In genomic region chr3:86381247-86381646, GRCh38 we compare ENCODE assay signal across 28 cellular contexts.
"Had no signal": no experiment of that assay in that cellular context is flagged by ENCODE, and none has a peak within 500 bp of the region (broad histone marks: within the 10 kb centered on the region; RNA-seq: fewer than 3 reads in every experiment).

No MANE protein-coding gene starts in this region.

- H3K4me1 ChIP-seq: gastrocnemius medialis, heart right ventricle, left ventricle myocardium inferior, lower lobe of right lung, psoas muscle, sigmoid colon, stomach had no signal

- ATAC-seq: effector memory CD8-positive, alpha-beta T cell; gastrocnemius medialis; heart right ventricle; left colon; lower lobe of right lung; natural killer cell; psoas muscle; right cardiac atrium; stimulated activated effector memory CD8-positive, alpha-beta T cell treated with anti-CD3 and anti-CD28 coated beads, Interleukin-12 subunit alpha, Interleukin-12 subunit beta, amount 100 ng/mL, for 72 hours had no signal

- DNase-seq: cerebellar nuclear complex; cortex of kidney; effector memory CD8-positive, alpha-beta T cell; foreskin fibroblast; gastrocnemius medialis; heart right ventricle; hippocampal formation; immature natural killer cell; islet precursor cell; kidney glomerular epithelial cell; left colon; left ventricle myocardium inferior; lower lobe of right lung; natural killer cell; occipital lobe; ovary; posterior cingulate gyrus; psoas muscle; right cardiac atrium; sigmoid colon; stimulated activated CD4-positive, alpha-beta T cell treated with anti-CD3 and anti-CD28 coated beads, Interleukin-2, amount 100 ng/mL, for 24 hours; stimulated activated CD4-positive, alpha-beta T cell treated with anti-CD3 and anti-CD28 coated beads, Interleukin-4, amount 100 ng/mL, for 24 hours; stimulated activated naive CD4-positive, alpha-beta T cell treated with Interleukin-2 at 50 U/mL for 16 hours; stomach; testis; tibial artery had no signal

- H3K9me3 ChIP-seq: gastrocnemius medialis, lower lobe of right lung, ovary, psoas muscle, sigmoid colon, stomach, testis, tibial artery had no signal

- H3K27ac ChIP-seq: gastrocnemius medialis, heart right ventricle, left ventricle myocardium inferior, lower lobe of right lung, ovary, psoas muscle, sigmoid colon, stomach, testis, tibial artery had no signal

- H3K4me1 Mint-ChIP-seq: immature natural killer cell; natural killer cell; stimulated activated effector memory CD8-positive, alpha-beta T cell treated with anti-CD3 and anti-CD28 coated beads, Interleukin-12 subunit alpha, Interleukin-12 subunit beta, amount 100 ng/mL, for 72 hours had no signal

- H3K9me3 Mint-ChIP-seq: type B pancreatic cell had no signal

- H3K36me3 ChIP-seq: gastrocnemius medialis, heart right ventricle, left ventricle myocardium inferior, lower lobe of right lung, ovary, sigmoid colon, stomach, tibial artery had no signal

- H3K4me3 ChIP-seq: gastrocnemius medialis, heart right ventricle, left ventricle myocardium inferior, lower lobe of right lung, ovary, psoas muscle, sigmoid colon, stomach, testis, tibial artery had no signal

- H3K27me3 Mint-ChIP-seq: effector memory CD8-positive, alpha-beta T cell; type B pancreatic cell had no signal

- H3K4me3 Mint-ChIP-seq: effector memory CD8-positive, alpha-beta T cell; immature natural killer cell; natural killer cell; stimulated activated effector memory CD8-positive, alpha-beta T cell treated with anti-CD3 and anti-CD28 coated beads, Interleukin-12 subunit alpha, Interleukin-12 subunit beta, amount 100 ng/mL, for 72 hours; type B pancreatic cell had no signal

- H3K36me3 Mint-ChIP-seq: immature natural killer cell; stimulated activated effector memory CD8-positive, alpha-beta T cell treated with anti-CD3 and anti-CD28 coated beads, Interleukin-12 subunit alpha, Interleukin-12 subunit beta, amount 100 ng/mL, for 72 hours; type B pancreatic cell had no signal

- H3K27ac Mint-ChIP-seq: effector memory CD8-positive, alpha-beta T cell; immature natural killer cell; natural killer cell; stimulated activated effector memory CD8-positive, alpha-beta T cell treated with anti-CD3 and anti-CD28 coated beads, Interleukin-12 subunit alpha, Interleukin-12 subunit beta, amount 100 ng/mL, for 72 hours; type B pancreatic cell had no signal

- H3K27me3 ChIP-seq: gastrocnemius medialis, heart right ventricle, ovary, sigmoid colon, stomach, testis, tibial artery had no signal
